1 cellular context compared by ENCODE assay signal in genomic region chr22:29037340-29037932, GRCh38.
TF ChIP-seq lines count a peak whose summit lies in the region.

No MANE protein-coding gene starts in this region.

TF ChIP-seq in H1, 55 proteins besides CTCF, POLR2A, EP300 and RAD21:
- TF ChIP-seq RBBP5 (IDR thresholded peaks at IDR 0.05; ENCODE audit: borderline replicate concordance, low read depth, low read length) (no peak), E2F6 (IDR thresholded peaks at IDR 0.05) (no peak), SUZ12 (IDR thresholded peaks at IDR 0.05; ENCODE audit: low read length) (no peak), EZH2 (IDR thresholded peaks at IDR 0.05; ENCODE audit: low read depth, low read length, severe bottlenecking) (no peak), SIN3A (conservative IDR thresholded peaks at IDR 0.05 in 1 of 2, IDR thresholded peaks at IDR 0.05 in 1 of 2; ENCODE audit: low read depth in 1 of 2, low read length in 2 of 2) (no peak), SP1 (IDR thresholded peaks at IDR 0.05; ENCODE audit: low read depth, low read length) (no peak), MAX (IDR thresholded peaks at IDR 0.05) (no peak), CBX5 (IDR thresholded peaks at IDR 0.05; ENCODE audit: low read depth, low read length) (no peak), KDM5A (IDR thresholded peaks at IDR 0.05; ENCODE audit: low read length) (no peak), TAF7 (optimal IDR thresholded peaks at IDR 0.05; ENCODE audit: borderline replicate concordance, low read depth, low read length) (no peak), CBX8 (IDR thresholded peaks at IDR 0.05; ENCODE audit: borderline replicate concordance, low read depth, low read length) (no peak), CHD2 (IDR thresholded peaks at IDR 0.05; ENCODE audit: low read length) (no peak), CHD7 (IDR thresholded peaks at IDR 0.05; ENCODE audit: insufficient replicate concordance, low read length) (no peak), ZNF274 (IDR thresholded peaks at IDR 0.05; ENCODE audit: borderline replicate concordance, extremely low read depth, low read length) (no peak)
